Comparison of ENCODE assay signal across 8 cellular contexts in the genomic region with DNA sequence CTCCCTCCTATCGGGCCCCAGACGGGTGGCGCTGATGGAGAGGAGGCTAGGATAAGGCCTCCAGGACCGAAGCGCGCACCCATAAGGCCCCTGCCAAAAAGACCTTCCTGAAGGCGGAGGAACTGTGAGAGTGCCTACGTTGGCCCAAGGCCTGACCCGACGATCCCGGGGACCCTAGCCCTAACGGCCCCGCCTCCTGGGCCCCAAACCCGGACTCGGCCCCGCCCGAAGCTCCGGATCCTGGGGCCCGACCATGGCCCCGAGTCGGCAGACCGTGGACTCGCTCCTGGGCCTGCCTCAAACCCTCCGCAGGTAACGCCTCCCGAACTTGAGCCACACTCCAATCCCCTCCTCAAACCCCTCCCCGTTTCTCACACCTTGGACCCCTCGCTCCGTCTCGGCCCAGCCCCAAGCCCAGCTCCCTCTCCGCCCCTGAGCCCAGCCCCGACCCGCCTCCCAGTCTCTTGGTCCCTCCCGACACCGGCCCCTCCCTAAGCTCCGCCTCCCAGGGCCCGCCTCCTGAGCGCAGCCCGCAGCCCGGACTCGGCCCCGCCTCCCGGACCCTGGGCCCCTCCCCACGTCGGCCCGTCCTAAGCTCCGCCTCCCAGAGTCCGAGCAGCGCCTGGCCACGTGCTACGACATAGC. TPM values are rescaled to one million over a fixed set of nuclear protein-coding genes. Genes with fewer than 3 reads are reported as not detected.
DNase-seq lines count a peak whose midpoint lies in the region; ATAC-seq, FAIRE-seq and TF ChIP-seq lines count a peak whose summit lies in the region.
"Not testable (repeated sequence)": the region's sequence is repeated elsewhere in the genome, so short reads cannot be mapped to it uniquely, and the experiment has no call there.

No MANE protein-coding gene starts in this region.

- not testable (repeated sequence) for FAIRE-seq in GM12892 (lab: Jason Lieb, UNC)

- not testable (repeated sequence) for TF ChIP-seq POLR2A in GM12892 (IDR thresholded peaks at IDR 0.05; ENCODE audit: low read depth, low read length)

- ATAC-seq in HG02884 (IDR thresholded peaks at IDR 0.05; ENCODE audit: unreplicated experiment): peak; percentile 13

- peak overlapping the region; percentile 64; the same call in 1 of the 2 replicates for H3K9ac ChIP-seq in iPS-20b (ENCODE audit: low read depth, low read length)

- not testable (repeated sequence) for H3K9me3 ChIP-seq in iPS-20b (ENCODE audit: insufficient read depth, low read depth, low read length)

- DNase-seq in GM12892 (ENCODE audit: insufficient read length) (peak; percentile 66), NCI-H1694 (lab: John Stamatoyannopoulos, UW) (peak; percentile 79), dedifferentiated amniotic fluid mesenchymal stem cell (ENCODE audit: extremely low spot score) (peak; percentile 71), pons (ENCODE audit: low spot score) (peak; percentile 83)

- not testable (repeated sequence) for H3K27me3 ChIP-seq in iPS-20b (ENCODE audit: insufficient read depth, low read length)

- not testable (repeated sequence) for H3K4me1 ChIP-seq in iPS-20b (ENCODE audit: insufficient read depth, low read length)

- H3K27ac ChIP-seq in 22Rv1: peak overlapping the region; percentile 70
- not testable (repeated sequence) for H3K27ac ChIP-seq in iPS-20b (ENCODE audit: low read length)

- not testable (repeated sequence) for H3K36me3 ChIP-seq in iPS-20b (ENCODE audit: insufficient read depth, low read depth, low read length)

- H3K4me3 ChIP-seq in WI38 (ENCODE audit: low read depth, low read length) (peak overlapping the region; percentile 73), iPS-20b (ENCODE audit: low read length) (peak overlapping the region; percentile 80)

- TF ChIP-seq CTCF in 22Rv1 (IDR thresholded peaks at IDR 0.05); WI38 (IDR thresholded peaks at IDR 0.05; ENCODE audit: low read depth, low read length): not testable (repeated sequence)

RNA-seq across cellular contexts. Expression of a gene that starts 46.5 kb away (rescaled TPM):
- polyA plus RNA-seq in GM12892 (2012; ENCODE audit: missing spikeins): not detected
